15 cellular contexts compared by ENCODE assay signal in the genomic region with DNA sequence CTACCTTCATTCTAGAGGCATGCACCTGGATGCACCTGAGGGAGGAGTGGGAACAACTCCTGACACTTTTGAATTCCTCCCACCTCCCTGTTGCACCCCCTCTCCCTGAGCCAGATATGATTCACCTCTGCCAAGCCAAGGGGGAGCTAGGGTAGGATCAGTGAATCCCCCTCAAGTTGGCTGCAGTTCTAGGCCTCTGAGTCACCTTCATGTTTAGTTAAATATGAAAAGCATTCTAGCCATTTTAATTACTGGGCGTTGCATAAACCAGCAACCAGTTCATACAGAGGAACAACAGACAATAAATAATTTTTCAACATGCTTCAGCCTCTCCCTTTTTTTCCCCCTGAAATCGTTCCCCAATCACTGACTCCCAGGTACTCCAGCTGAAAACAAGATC.
"Had no signal": no experiment of that assay in that cellular context is flagged by ENCODE, and none has a peak within 500 bp of the region (broad histone marks: within the 10 kb centered on the region; RNA-seq: fewer than 3 reads in every experiment).

No MANE protein-coding gene starts in this region.

- H3K4me1 Mint-ChIP-seq: activated CD8-positive, alpha-beta memory T cell treated with anti-CD3 and anti-CD28 coated beads, Interleukin-2, amount 10 ng/mL, durations not matched to agents 7 days and 5 days; activated naive CD8-positive, alpha-beta T cell treated with anti-CD3 and anti-CD28 coated beads, Interleukin-2, amount 10 ng/mL, durations not matched to agents 7 days and 5 days; nephron progenitor cell had no signal

- H3K36me3 Mint-ChIP-seq: activated CD8-positive, alpha-beta memory T cell treated with anti-CD3 and anti-CD28 coated beads, Interleukin-2, amount 10 ng/mL, durations not matched to agents 7 days and 5 days; activated naive CD8-positive, alpha-beta T cell treated with anti-CD3 and anti-CD28 coated beads, Interleukin-2, amount 10 ng/mL, durations not matched to agents 7 days and 5 days had no signal

- ATAC-seq: activated CD8-positive, alpha-beta memory T cell treated with anti-CD3 and anti-CD28 coated beads, Interleukin-2, amount 10 ng/mL, durations not matched to agents 7 days and 5 days; activated T-cell treated with anti-CD3 and anti-CD28 coated beads, Interleukin-2, amount 50 U/mL, for 4 hours; left ventricle myocardium superior; pancreas had no signal

- H3K9me3 Mint-ChIP-seq: nephron progenitor cell had no signal

- DNase-seq: activated CD4-positive, alpha-beta T cell treated with anti-CD3 and anti-CD28 coated beads for 1 hour; activated CD4-positive, alpha-beta T cell treated with anti-CD3 and anti-CD28 coated beads, Interleukin-2, amount 50 U/mL, for 48 hours; activated CD8-positive, alpha-beta memory T cell treated with anti-CD3 and anti-CD28 coated beads, Interleukin-2, amount 10 ng/mL, durations not matched to agents 7 days and 5 days; activated effector memory CD4-positive, alpha-beta T cell treated with anti-CD3 and anti-CD28 coated beads, Interleukin-2, amount 50 U/mL, for 16 hours; activated naive CD8-positive, alpha-beta T cell treated with anti-CD3 and anti-CD28 coated beads, Interleukin-2, amount 10 ng/mL, durations not matched to agents 7 days and 5 days; activated T-cell treated with anti-CD3 and anti-CD28 coated beads, Interleukin-2, amount 50 U/mL, for 4 hours; central memory CD4-positive, alpha-beta T cell; effector CD4-positive, alpha-beta T cell; left ventricle myocardium superior; mesenchymal stem cell; nephron progenitor cell; pancreas; stimulated activated CD4-positive, alpha-beta T cell treated with anti-CD3 and anti-CD28 coated beads, Interleukin-15, amount 100 ng/mL, for 24 hours; tibial artery had no signal

- H3K4me3 Mint-ChIP-seq: activated CD8-positive, alpha-beta memory T cell treated with anti-CD3 and anti-CD28 coated beads, Interleukin-2, amount 10 ng/mL, durations not matched to agents 7 days and 5 days; activated naive CD8-positive, alpha-beta T cell treated with anti-CD3 and anti-CD28 coated beads, Interleukin-2, amount 10 ng/mL, durations not matched to agents 7 days and 5 days; activated T-cell treated with anti-CD3 and anti-CD28 coated beads, Interleukin-2, amount 50 U/mL, for 4 hours; nephron progenitor cell; T-helper 2 cell treated with Interferon-gamma antibody and Interleukin-4, amounts not matched to agents 5 μg/mL and 100 μg/mL, for 36 hours had no signal

- H3K27ac Mint-ChIP-seq: activated CD8-positive, alpha-beta memory T cell treated with anti-CD3 and anti-CD28 coated beads, Interleukin-2, amount 10 ng/mL, durations not matched to agents 7 days and 5 days; activated naive CD8-positive, alpha-beta T cell treated with anti-CD3 and anti-CD28 coated beads, Interleukin-2, amount 10 ng/mL, durations not matched to agents 7 days and 5 days; nephron progenitor cell; T-helper 2 cell treated with Interferon-gamma antibody and Interleukin-4, amounts not matched to agents 5 μg/mL and 100 μg/mL, for 36 hours had no signal

- H3K27me3 Mint-ChIP-seq: activated CD8-positive, alpha-beta memory T cell treated with anti-CD3 and anti-CD28 coated beads, Interleukin-2, amount 10 ng/mL, durations not matched to agents 7 days and 5 days; activated naive CD8-positive, alpha-beta T cell treated with anti-CD3 and anti-CD28 coated beads, Interleukin-2, amount 10 ng/mL, durations not matched to agents 7 days and 5 days had no signal
